Comparison of ENCODE assay signal across 1 cellular context in genomic region chr2:11466307-11467125, GRCh38.
TF ChIP-seq lines count a peak whose summit lies in the region.

No MANE protein-coding gene starts in this region.

TF ChIP-seq in K562, 482 proteins besides CTCF, POLR2A, EP300 and RAD21 (continued from another document and continues in another):
- no peak for TF ChIP-seq POLR2AphosphoS5 (IDR thresholded peaks at IDR 0.05; ENCODE audit: control insufficient read depth, insufficient read depth, low read depth, low read length)
- no peak for TF ChIP-seq ZNF133 (CRISPR knock-in tag; IDR thresholded peaks at IDR 0.05)
- TF ChIP-seq MITF (IDR thresholded peaks at IDR 0.05): no peak
- TF ChIP-seq CC2D1A (IDR thresholded peaks at IDR 0.05): 0 out of 2 replicates have a peak, but pooled peaks have one; percentile 5
- peak; percentile 46; the same call in 1 of the 2 replicates for TF ChIP-seq NR4A1 (CRISPR knock-in tag; IDR thresholded peaks at IDR 0.05)
- TF ChIP-seq NR4A1 (tag; IDR thresholded peaks at IDR 0.05): no peak
- TF ChIP-seq TCF7 (IDR thresholded peaks at IDR 0.05; ENCODE audit: borderline replicate concordance): no peak
- no peak for TF ChIP-seq PBX2 (CRISPR knock-in tag; IDR thresholded peaks at IDR 0.05; ENCODE audit: low read depth)
- TF ChIP-seq PBX2 (tag; conservative IDR thresholded peaks at IDR 0.05; ENCODE audit: low read depth): no peak
- no peak for TF ChIP-seq DIDO1 (tag; IDR thresholded peaks at IDR 0.05; ENCODE audit: low read depth)
- no peak for TF ChIP-seq ZNF695 (CRISPR knock-in tag; IDR thresholded peaks at IDR 0.05)
- TF ChIP-seq HOMEZ (CRISPR knock-in tag; IDR thresholded peaks at IDR 0.05): no peak
- no peak for TF ChIP-seq MLX (CRISPR knock-in tag; conservative IDR thresholded peaks at IDR 0.05)
- TF ChIP-seq UBTF (IDR thresholded peaks at IDR 0.05; ENCODE audit: borderline replicate concordance in 1 of 2, low read depth in 2 of 2, low read length in 2 of 2): no peak
- no peak for TF ChIP-seq ID3 (CRISPR knock-in tag; IDR thresholded peaks at IDR 0.05)
- TF ChIP-seq ID3 (tag; IDR thresholded peaks at IDR 0.05): no peak
- no peak for TF ChIP-seq NFYB (IDR thresholded peaks at IDR 0.05; ENCODE audit: extremely low read depth, insufficient read length)
- no peak for TF ChIP-seq STAG1 (CRISPR knock-in tag; IDR thresholded peaks at IDR 0.05; ENCODE audit: borderline replicate concordance)
- no peak for TF ChIP-seq KAT7 (CRISPR knock-in tag; IDR thresholded peaks at IDR 0.05; ENCODE audit: borderline replicate concordance)
- peak; percentile 43 for TF ChIP-seq BRD9 (IDR thresholded peaks at IDR 0.05; ENCODE audit: low read depth, partially characterized antibody)
- no peak for TF ChIP-seq EGR1 (conservative IDR thresholded peaks at IDR 0.05)
- no peak for TF ChIP-seq SP1 (CRISPR knock-in tag; IDR thresholded peaks at IDR 0.05)
- no peak for TF ChIP-seq ZNF224 (CRISPR knock-in tag; IDR thresholded peaks at IDR 0.05)
- 0 out of 2 replicates have a peak, but pooled peaks have one; percentile 52 for TF ChIP-seq FOXP4 (CRISPR knock-in tag; IDR thresholded peaks at IDR 0.05; ENCODE audit: borderline replicate concordance)
- TF ChIP-seq SNIP1 (IDR thresholded peaks at IDR 0.05; ENCODE audit: low read depth): peak; percentile 26; the same call in 1 of the 2 replicates
- no peak for TF ChIP-seq ZNF699 (CRISPR knock-in tag; IDR thresholded peaks at IDR 0.05; ENCODE audit: insufficient replicate concordance)
- TF ChIP-seq ZNF717 (CRISPR knock-in tag; IDR thresholded peaks at IDR 0.05): no peak
- no peak for TF ChIP-seq ZBTB7A (IDR thresholded peaks at IDR 0.05; ENCODE audit: borderline replicate concordance, control insufficient read depth, low read depth, low read length)
- no peak for TF ChIP-seq ZBTB33 (CRISPR knock-in tag; IDR thresholded peaks at IDR 0.05)
- TF ChIP-seq NCOR1 (IDR thresholded peaks at IDR 0.05): no peak
- TF ChIP-seq TRIM28 (IDR thresholded peaks at IDR 0.05): 0 out of 2 replicates have a peak, but pooled peaks have one; percentile 8
- TF ChIP-seq ZBTB5 (IDR thresholded peaks at IDR 0.05): 0 out of 2 replicates have a peak, but pooled peaks have one; percentile 17
- no peak for TF ChIP-seq CBFA2T2 (conservative IDR thresholded peaks at IDR 0.05)
- TF ChIP-seq NCOA1 (IDR thresholded peaks at IDR 0.05; ENCODE audit: low read depth): 0 out of 2 replicates have a peak, but pooled peaks have one; percentile 21
- TF ChIP-seq AFF4 (CRISPR knock-in tag; IDR thresholded peaks at IDR 0.05): no peak
- no peak for TF ChIP-seq ZBTB1 (CRISPR knock-in tag; IDR thresholded peaks at IDR 0.05; ENCODE audit: borderline replicate concordance, low read depth)
- TF ChIP-seq ELF4 (CRISPR knock-in tag; IDR thresholded peaks at IDR 0.05): no peak
- TF ChIP-seq ZFP1 (CRISPR knock-in tag; IDR thresholded peaks at IDR 0.05): no peak
- TF ChIP-seq ZNF398 (CRISPR knock-in tag; IDR thresholded peaks at IDR 0.05): no peak
